In the genomic region with DNA sequence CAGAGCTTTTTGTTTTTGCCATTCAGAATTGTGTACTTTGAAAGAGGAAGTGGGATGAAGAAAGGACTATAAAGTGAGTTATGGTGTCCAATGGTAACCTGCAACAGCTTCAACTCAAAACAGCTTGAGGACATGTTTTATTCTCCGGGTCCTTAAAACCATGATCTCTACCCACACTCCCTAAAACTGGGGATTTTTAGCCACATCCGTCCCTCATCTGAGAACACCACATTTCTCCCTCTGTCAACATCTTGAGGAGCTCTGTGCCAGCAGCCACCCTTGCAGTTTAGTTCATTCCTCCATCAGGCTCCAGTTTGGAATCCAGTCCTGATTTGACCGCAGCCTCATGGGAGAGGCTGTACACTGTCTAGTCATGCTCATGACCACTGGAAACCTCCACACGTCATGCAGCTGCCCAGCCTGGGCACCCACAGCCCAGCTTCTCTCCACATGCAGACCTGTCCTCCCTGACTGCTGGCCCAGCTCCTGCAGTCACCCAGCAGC, we compare ENCODE assay signal across 1 cellular context.
TF ChIP-seq lines count a peak whose summit lies in the region.

No MANE protein-coding gene starts in this region.

TF ChIP-seq in GM23338, 12 proteins besides CTCF, POLR2A, EP300 and RAD21 (continued from another document):
- TF ChIP-seq, protein P1, sequence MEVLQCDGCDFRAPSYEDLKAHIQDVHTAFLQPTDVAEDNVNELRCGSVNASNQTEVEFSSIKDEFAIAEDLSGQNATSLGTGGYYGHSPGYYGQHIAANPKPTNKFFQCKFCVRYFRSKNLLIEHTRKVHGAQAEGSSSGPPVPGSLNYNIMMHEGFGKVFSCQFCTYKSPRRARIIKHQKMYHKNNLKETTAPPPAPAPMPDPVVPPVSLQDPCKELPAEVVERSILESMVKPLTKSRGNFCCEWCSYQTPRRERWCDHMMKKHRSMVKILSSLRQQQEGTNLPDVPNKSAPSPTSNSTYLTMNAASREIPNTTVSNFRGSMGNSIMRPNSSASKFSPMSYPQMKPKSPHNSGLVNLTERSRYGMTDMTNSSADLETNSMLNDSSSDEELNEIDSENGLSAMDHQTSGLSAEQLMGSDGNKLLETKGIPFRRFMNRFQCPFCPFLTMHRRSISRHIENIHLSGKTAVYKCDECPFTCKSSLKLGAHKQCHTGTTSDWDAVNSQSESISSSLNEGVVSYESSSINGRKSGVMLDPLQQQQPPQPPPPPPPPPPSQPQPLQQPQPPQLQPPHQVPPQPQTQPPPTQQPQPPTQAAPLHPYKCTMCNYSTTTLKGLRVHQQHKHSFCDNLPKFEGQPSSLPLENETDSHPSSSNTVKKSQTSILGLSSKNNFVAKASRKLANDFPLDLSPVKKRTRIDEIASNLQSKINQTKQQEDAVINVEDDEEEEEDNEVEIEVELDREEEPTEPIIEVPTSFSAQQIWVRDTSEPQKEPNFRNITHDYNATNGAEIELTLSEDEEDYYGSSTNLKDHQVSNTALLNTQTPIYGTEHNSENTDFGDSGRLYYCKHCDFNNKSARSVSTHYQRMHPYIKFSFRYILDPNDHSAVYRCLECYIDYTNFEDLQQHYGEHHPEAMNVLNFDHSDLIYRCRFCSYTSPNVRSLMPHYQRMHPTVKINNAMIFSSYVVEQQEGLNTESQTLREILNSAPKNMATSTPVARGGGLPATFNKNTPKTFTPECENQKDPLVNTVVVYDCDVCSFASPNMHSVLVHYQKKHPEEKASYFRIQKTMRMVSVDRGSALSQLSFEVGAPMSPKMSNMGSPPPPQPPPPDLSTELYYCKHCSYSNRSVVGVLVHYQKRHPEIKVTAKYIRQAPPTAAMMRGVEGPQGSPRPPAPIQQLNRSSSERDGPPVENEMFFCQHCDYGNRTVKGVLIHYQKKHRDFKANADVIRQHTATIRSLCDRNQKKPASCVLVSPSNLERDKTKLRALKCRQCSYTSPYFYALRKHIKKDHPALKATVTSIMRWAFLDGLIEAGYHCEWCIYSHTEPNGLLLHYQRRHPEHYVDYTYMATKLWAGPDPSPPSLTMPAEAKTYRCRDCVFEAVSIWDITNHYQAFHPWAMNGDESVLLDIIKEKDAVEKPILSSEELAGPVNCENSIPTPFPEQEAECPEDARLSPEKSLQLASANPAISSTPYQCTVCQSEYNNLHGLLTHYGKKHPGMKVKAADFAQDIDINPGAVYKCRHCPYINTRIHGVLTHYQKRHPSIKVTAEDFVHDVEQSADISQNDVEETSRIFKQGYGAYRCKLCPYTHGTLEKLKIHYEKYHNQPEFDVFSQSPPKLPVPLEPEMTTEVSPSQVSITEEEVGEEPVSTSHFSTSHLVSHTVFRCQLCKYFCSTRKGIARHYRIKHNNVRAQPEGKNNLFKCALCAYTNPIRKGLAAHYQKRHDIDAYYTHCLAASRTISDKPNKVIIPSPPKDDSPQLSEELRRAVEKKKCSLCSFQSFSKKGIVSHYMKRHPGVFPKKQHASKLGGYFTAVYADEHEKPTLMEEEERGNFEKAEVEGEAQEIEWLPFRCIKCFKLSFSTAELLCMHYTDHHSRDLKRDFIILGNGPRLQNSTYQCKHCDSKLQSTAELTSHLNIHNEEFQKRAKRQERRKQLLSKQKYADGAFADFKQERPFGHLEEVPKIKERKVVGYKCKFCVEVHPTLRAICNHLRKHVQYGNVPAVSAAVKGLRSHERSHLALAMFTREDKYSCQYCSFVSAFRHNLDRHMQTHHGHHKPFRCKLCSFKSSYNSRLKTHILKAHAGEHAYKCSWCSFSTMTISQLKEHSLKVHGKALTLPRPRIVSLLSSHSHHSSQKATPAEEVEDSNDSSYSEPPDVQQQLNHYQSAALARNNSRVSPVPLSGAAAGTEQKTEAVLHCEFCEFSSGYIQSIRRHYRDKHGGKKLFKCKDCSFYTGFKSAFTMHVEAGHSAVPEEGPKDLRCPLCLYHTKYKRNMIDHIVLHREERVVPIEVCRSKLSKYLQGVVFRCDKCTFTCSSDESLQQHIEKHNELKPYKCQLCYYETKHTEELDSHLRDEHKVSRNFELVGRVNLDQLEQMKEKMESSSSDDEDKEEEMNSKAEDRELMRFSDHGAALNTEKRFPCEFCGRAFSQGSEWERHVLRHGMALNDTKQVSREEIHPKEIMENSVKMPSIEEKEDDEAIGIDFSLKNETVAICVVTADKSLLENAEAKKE (CRISPR knock-in tag; IDR thresholded peaks at IDR 0.05), result no peak
- no peak for TF ChIP-seq EZH2 (IDR thresholded peaks at IDR 0.05; ENCODE audit: low read depth, unreplicated experiment)
